36 cellular contexts compared by ENCODE assay signal in genomic region chr6:50457351-50457750, GRCh38.
DNase-seq lines count a peak whose midpoint lies in the region; ATAC-seq, FAIRE-seq and TF ChIP-seq lines count a peak whose summit lies in the region.
"Had no signal": no experiment of that assay in that cellular context is flagged by ENCODE, and none has a peak within 500 bp of the region (broad histone marks: within the 10 kb centered on the region; RNA-seq: fewer than 3 reads in every experiment).

No MANE protein-coding gene starts in this region.

- H3K27me3 Mint-ChIP-seq in activated CD4-positive, alpha-beta T cell treated with anti-CD3 and anti-CD28 coated beads, Interleukin-2, amount 10 ng/mL, durations not matched to agents 24 days and 14 days = no peaks in the 10 kb centered on the region
- H3K27me3 Mint-ChIP-seq: B cell; CD4-positive, alpha-beta memory T cell; CD4-positive, alpha-beta T cell; CD4-positive, CD25-positive, alpha-beta regulatory T cell; CD8-positive, alpha-beta memory T cell had no signal

- no peaks in the 10 kb centered on the region for H3F3A ChIP-seq in neural cell (ENCODE audit: insufficient read depth, low read length, poor library complexity, severe bottlenecking)

- TF ChIP-seq CTCF in neural cell (IDR thresholded peaks at IDR 0.05; ENCODE audit: poor library complexity, severe bottlenecking) = no peak

- no peak for ATAC-seq in activated naive CD4-positive, alpha-beta T cell treated with anti-CD3 and anti-CD28 coated beads, Interleukin-2, amount 50 U/mL, for 72 hours
- ATAC-seq: A549; CD8-positive, alpha-beta T cell had no signal

- peak; percentile 99 for TF ChIP-seq EP300 in neural cell (conservative IDR thresholded peaks at IDR 0.05; ENCODE audit: poor library complexity, severe bottlenecking)

- H4K5ac ChIP-seq in mesendoderm (ENCODE audit: low read length) = no peak overlapping the region

- no peak overlapping the region for H2BK15ac ChIP-seq in mesendoderm (replicated peaks; ENCODE audit: low read depth)

- no peak overlapping the region for H3K23ac ChIP-seq in mesendoderm (ENCODE audit: low read length)

- no CpG with 5 or more reads among the region's 2 CpGs for WGBS in mesendoderm (ENCODE audit: extremely low coverage, insufficient coverage, low lambda C conversion rate)

- no peaks in the 10 kb centered on the region for H3K4me1 ChIP-seq in mesendoderm (ENCODE audit: control insufficient read depth, low read depth, low read length)
- H3K4me1 ChIP-seq: A549; BE2C; BLaER1; BLaER1 treated with 17β-estradiol and CSF1 and Interleukin-3, amounts not matched to agents 10 nM and 100 nM; Caco-2 had no signal

- no peaks in the 10 kb centered on the region for H3K9me2 ChIP-seq in neural cell (ENCODE audit: insufficient read depth, low read length)

- no peak for TF ChIP-seq RAD21 in neural cell (conservative IDR thresholded peaks at IDR 0.05)

- H3K9ac ChIP-seq in mesendoderm (ENCODE audit: low read length) (no peak overlapping the region), neural cell (ENCODE audit: low read length) (no peak overlapping the region)
- H3K9ac ChIP-seq: BLaER1; BLaER1 treated with 17β-estradiol and CSF1 and Interleukin-3, amounts not matched to agents 10 nM and 100 nM had no signal

- no peaks in the 10 kb centered on the region for H3K9me3 Mint-ChIP-seq in activated CD4-positive, alpha-beta T cell treated with anti-CD3 and anti-CD28 coated beads, Interleukin-2, amount 10 ng/mL, durations not matched to agents 24 days and 14 days
- H3K9me3 Mint-ChIP-seq in activated naive CD4-positive, alpha-beta T cell treated with anti-CD3 and anti-CD28 coated beads, Interleukin-2, amount 50 U/mL, for 72 hours = peaks cover 4 to 10% of the 10 kb centered on the region in 2 donors

- no peak overlapping the region for H3K27ac Mint-ChIP-seq in activated CD4-positive, alpha-beta T cell treated with anti-CD3 and anti-CD28 coated beads, Interleukin-2, amount 10 ng/mL, durations not matched to agents 24 days and 14 days
- no peak overlapping the region for H3K27ac Mint-ChIP-seq in activated naive CD4-positive, alpha-beta T cell treated with anti-CD3 and anti-CD28 coated beads, Interleukin-2, amount 50 U/mL, for 72 hours
- H3K27ac Mint-ChIP-seq: B cell; CD14-positive monocyte; CD4-positive, alpha-beta memory T cell; CD4-positive, alpha-beta T cell; CD4-positive, CD25-positive, alpha-beta regulatory T cell; CD8-positive, alpha-beta memory T cell; CD8-positive, alpha-beta T cell had no signal

- H3K27me3 ChIP-seq in mesendoderm (ENCODE audit: insufficient read depth, low read length, poor library complexity) (no peaks in the 10 kb centered on the region), neural cell (ENCODE audit: insufficient read depth, low read depth, low read length) (no peaks in the 10 kb centered on the region)
- H3K27me3 ChIP-seq: BE2C; BLaER1; BLaER1 treated with 17β-estradiol and CSF1 and Interleukin-3, amounts not matched to agents 10 nM and 100 nM had no signal

- H3K4me1 Mint-ChIP-seq in activated CD4-positive, alpha-beta T cell treated with anti-CD3 and anti-CD28 coated beads, Interleukin-2, amount 10 ng/mL, durations not matched to agents 24 days and 14 days = no peaks in the 10 kb centered on the region
- H3K4me1 Mint-ChIP-seq: B cell; CD14-positive monocyte; CD4-positive, alpha-beta memory T cell; CD4-positive, CD25-positive, alpha-beta regulatory T cell; CD8-positive, alpha-beta memory T cell had no signal

- H4K20me1 ChIP-seq in neural cell (ENCODE audit: insufficient read depth) = no peaks in the 10 kb centered on the region
- H4K20me1 ChIP-seq: BLaER1; BLaER1 treated with 17β-estradiol and CSF1 and Interleukin-3, amounts not matched to agents 10 nM and 100 nM had no signal

- no peaks in the 10 kb centered on the region for H3K9me3 ChIP-seq in neural cell (ENCODE audit: low read length)
- H3K9me3 ChIP-seq: A549; BE2C; BLaER1; BLaER1 treated with 17β-estradiol and CSF1 and Interleukin-3, amounts not matched to agents 10 nM and 100 nM; Caco-2 had no signal

- DNase-seq in DMS53 (lab: John Stamatoyannopoulos, UW) (peak; percentile 5), DMS53 treated with DMSO at 0.1 percent for 48 hours (lab: John Stamatoyannopoulos, UW; ENCODE audit: unreplicated experiment) (no peak), H54 (ENCODE audit: insufficient read length, low spot score) (no peak), mesendoderm (peak; percentile 7), DMS79 (lab: John Stamatoyannopoulos, UW) (no peak)
- DNase-seq in activated CD4-positive, alpha-beta T cell treated with anti-CD3 and anti-CD28 coated beads, Interleukin-2, amount 10 ng/mL, durations not matched to agents 24 days and 14 days = no peak
- DNase-seq in activated naive CD4-positive, alpha-beta T cell treated with anti-CD3 and anti-CD28 coated beads, Interleukin-2, amount 50 U/mL, for 72 hours (ENCODE audit: low spot score in 2 of 2) = no peak
- DNase-seq: 8988T; ACHN; AML-193; BE2C; C1 segment of cervical spinal cord; Caco-2; Calu3; CD4-positive, alpha-beta memory T cell; CD4-positive, alpha-beta T cell; CD4-positive, CD25-positive, alpha-beta regulatory T cell; CD8-positive, alpha-beta memory T cell; CD8-positive, alpha-beta T cell; COR-L47; DMS 273 treated with DMSO at 0.1 percent for 48 hours; DMS153; DMS79 treated with DMSO at 0.1 percent for 48 hours; DND-41; EL had no signal

- H3K4me3 ChIP-seq in mesendoderm (ENCODE audit: low read length) = no peak overlapping the region
- no peak overlapping the region for H3K4me3 ChIP-seq in neural cell (ENCODE audit: low read length)
- H3K4me3 ChIP-seq: A549; BLaER1; BLaER1 treated with 17β-estradiol and CSF1 and Interleukin-3, amounts not matched to agents 10 nM and 100 nM had no signal

- H3K79me2 ChIP-seq in mesendoderm (ENCODE audit: control insufficient read depth, insufficient read depth, low read length) (no peaks in the 10 kb centered on the region), neural cell (replicated peaks; ENCODE audit: insufficient read depth, low read length) (no peaks in the 10 kb centered on the region)

- H3K56ac ChIP-seq in mesendoderm (ENCODE audit: low read length) = no peak overlapping the region

- no peak overlapping the region for H3K27ac ChIP-seq in mesendoderm (ENCODE audit: low read depth, low read length)
- no peak overlapping the region for H3K27ac ChIP-seq in neural cell (ENCODE audit: low read length)
- H3K27ac ChIP-seq: 22Rv1; A549; BLaER1; BLaER1 treated with 17β-estradiol and CSF1 and Interleukin-3, amounts not matched to agents 10 nM and 100 nM; C4-2B had no signal

- H2AFZ ChIP-seq in neural cell (ENCODE audit: low read depth, low read length) = no peak overlapping the region

- no peak overlapping the region for H2AK5ac ChIP-seq in mesendoderm (ENCODE audit: low read length)

- H3K18ac ChIP-seq in mesendoderm (ENCODE audit: low read length) = no peak overlapping the region

- no peak overlapping the region for H4K8ac ChIP-seq in mesendoderm (ENCODE audit: low read depth, low read length)

- no peak overlapping the region for H3K4ac ChIP-seq in mesendoderm (ENCODE audit: low read depth, low read length)

- H3K36me3 Mint-ChIP-seq in activated CD4-positive, alpha-beta T cell treated with anti-CD3 and anti-CD28 coated beads, Interleukin-2, amount 10 ng/mL, durations not matched to agents 24 days and 14 days (ENCODE audit: low read depth) = no peaks in the 10 kb centered on the region
- no peaks in the 10 kb centered on the region for H3K36me3 Mint-ChIP-seq in activated naive CD4-positive, alpha-beta T cell treated with anti-CD3 and anti-CD28 coated beads, Interleukin-2, amount 50 U/mL, for 72 hours
- H3K36me3 Mint-ChIP-seq: CD14-positive monocyte; CD4-positive, alpha-beta memory T cell; CD4-positive, CD25-positive, alpha-beta regulatory T cell; CD8-positive, alpha-beta memory T cell; CD8-positive, alpha-beta T cell had no signal

- H2BK120ac ChIP-seq in mesendoderm (ENCODE audit: low read depth, low read length) = no peak overlapping the region

- no peak overlapping the region for H3K4me3 Mint-ChIP-seq in activated CD4-positive, alpha-beta T cell treated with anti-CD3 and anti-CD28 coated beads, Interleukin-2, amount 10 ng/mL, durations not matched to agents 24 days and 14 days
- H3K4me3 Mint-ChIP-seq: B cell; CD14-positive monocyte; CD4-positive, alpha-beta memory T cell; CD4-positive, alpha-beta T cell; CD4-positive, CD25-positive, alpha-beta regulatory T cell; CD8-positive, alpha-beta memory T cell; CD8-positive, alpha-beta T cell had no signal

- no peaks in the 10 kb centered on the region for H3K79me1 ChIP-seq in mesendoderm (ENCODE audit: low read length)

- H3K36me3 ChIP-seq in mesendoderm (ENCODE audit: control insufficient read depth, insufficient read depth, low read length) (no peaks in the 10 kb centered on the region), neural cell (ENCODE audit: insufficient read depth, low read length) (no peaks in the 10 kb centered on the region)
- H3K36me3 ChIP-seq: BE2C; BLaER1; BLaER1 treated with 17β-estradiol and CSF1 and Interleukin-3, amounts not matched to agents 10 nM and 100 nM had no signal

- intact Hi-C loops in activated CD4-positive, alpha-beta T cell treated with anti-CD3 and anti-CD28 coated beads, Interleukin-2, amount 10 ng/mL, durations not matched to agents 24 days and 14 days (cut with micrococcal nuclease) = no loop called here

- H3K4me2 ChIP-seq in mesendoderm (ENCODE audit: low read length) (no peak overlapping the region), neural cell (ENCODE audit: low read length) (no peak overlapping the region)
- H3K4me2 ChIP-seq: A549; BLaER1; BLaER1 treated with 17β-estradiol and CSF1 and Interleukin-3, amounts not matched to agents 10 nM and 100 nM had no signal

- FAIRE-seq in H54 (lab: Jason Lieb, UNC) = peak; percentile 67
- FAIRE-seq: A204.1, A549, D721Med, G401.6 had no signal

- no peak for TF ChIP-seq POLR2A in H54 (IDR thresholded peaks at IDR 0.05; ENCODE audit: low read depth, low read length)

- H2BK5ac ChIP-seq in mesendoderm (ENCODE audit: low read length) = no peak overlapping the region

TF ChIP-seq in neural cell, 6 proteins besides CTCF, POLR2A, EP300 and RAD21:
- TF ChIP-seq TAF1 (IDR thresholded peaks at IDR 0.05; ENCODE audit: low read depth) (no peak), POLR2AphosphoS5 (IDR thresholded peaks at IDR 0.05) (peak; percentile 81), EZH2 (IDR thresholded peaks at IDR 0.05; ENCODE audit: borderline replicate concordance, insufficient read depth, low read length, poor library complexity, severe bottlenecking) (no peak)

Comparison
In these comparisons a context has a peak if more than half of its experiments do, and no peak if none do; other contexts are left out.
1. DNase-seq: peak in DMS53 (single experiment) and mesendoderm (single experiment); none in DMS53 treated with DMSO at 0.1 percent for 48 hours (single experiment), H54 (single experiment), activated CD4-positive, alpha-beta T cell treated with anti-CD3 and anti-CD28 coated beads, Interleukin-2, amount 10 ng/mL, durations not matched to agents 24 days and 14 days (single experiment), DMS79 (single experiment) and activated naive CD4-positive, alpha-beta T cell treated with anti-CD3 and anti-CD28 coated beads, Interleukin-2, amount 50 U/mL, for 72 hours (0 of 2).